25 cellular contexts compared by ENCODE assay signal in the genomic region with DNA sequence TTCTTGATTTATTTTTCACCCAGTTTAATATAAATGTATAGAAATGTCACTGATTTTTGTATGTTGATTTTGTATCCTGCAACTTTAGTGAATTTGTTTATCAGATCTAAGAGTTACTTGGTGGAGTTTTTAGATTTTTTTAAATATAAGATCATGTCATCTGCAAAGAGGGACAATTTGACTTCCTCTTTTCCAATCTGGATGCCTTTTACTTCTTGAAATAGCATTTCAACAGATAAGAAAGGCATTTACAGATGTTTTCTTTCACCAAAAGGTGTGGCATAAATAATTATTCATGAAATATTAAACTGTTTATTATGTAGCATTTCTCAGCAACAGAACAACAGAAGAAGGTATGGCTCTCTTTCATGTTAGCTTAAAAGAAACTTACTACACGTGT.
"Had no signal": no experiment of that assay in that cellular context is flagged by ENCODE, and none has a peak within 500 bp of the region (broad histone marks: within the 10 kb centered on the region; RNA-seq: fewer than 3 reads in every experiment).

No MANE protein-coding gene starts in this region.

- FAIRE-seq: keratinocyte had no signal

- H3K4me3 ChIP-seq: gastrocnemius medialis, lung, ovary, psoas muscle, sigmoid colon, stomach, thyroid gland, vagina had no signal

- H3K4me1 ChIP-seq: gastrocnemius medialis, psoas muscle, sigmoid colon, stomach, thyroid gland, vagina had no signal

- H3K27ac ChIP-seq: epithelial cell of prostate, gastrocnemius medialis, ovary, psoas muscle, sigmoid colon, stomach, thyroid gland, vagina had no signal

- ATAC-seq: esophagus mucosa; gastrocnemius medialis; left lobe of liver; natural killer cell; psoas muscle; right cardiac atrium; stimulated activated effector memory CD8-positive, alpha-beta T cell treated with anti-CD3 and anti-CD28 coated beads, Interleukin-12 subunit alpha, Interleukin-12 subunit beta, amount 100 ng/mL, for 72 hours had no signal

- H3K36me3 ChIP-seq: gastrocnemius medialis, ovary, sigmoid colon, stomach, thyroid gland, vagina had no signal

- H3K9me3 ChIP-seq: gastrocnemius medialis, ovary, psoas muscle, sigmoid colon, thyroid gland, vagina had no signal

- DNase-seq: effector CD8-positive, alpha-beta T cell; endodermal cell; foreskin fibroblast; gastrocnemius medialis; head of caudate nucleus; natural killer cell; occipital lobe; ovary; posterior cingulate gyrus; psoas muscle; right cardiac atrium; sigmoid colon; stimulated activated CD4-positive, alpha-beta T cell treated with anti-CD3 and anti-CD28 coated beads, Interleukin-2, amount 100 ng/mL, for 24 hours; stimulated activated CD4-positive, alpha-beta T cell treated with anti-CD3 and anti-CD28 coated beads, Interleukin-4, amount 100 ng/mL, for 24 hours; stimulated activated naive CD4-positive, alpha-beta T cell treated with Interleukin-2 at 50 U/mL for 16 hours; stomach; thyroid gland; trophoblast cell had no signal
